ENCODE assay signal across 18 cellular contexts in the genomic region with DNA sequence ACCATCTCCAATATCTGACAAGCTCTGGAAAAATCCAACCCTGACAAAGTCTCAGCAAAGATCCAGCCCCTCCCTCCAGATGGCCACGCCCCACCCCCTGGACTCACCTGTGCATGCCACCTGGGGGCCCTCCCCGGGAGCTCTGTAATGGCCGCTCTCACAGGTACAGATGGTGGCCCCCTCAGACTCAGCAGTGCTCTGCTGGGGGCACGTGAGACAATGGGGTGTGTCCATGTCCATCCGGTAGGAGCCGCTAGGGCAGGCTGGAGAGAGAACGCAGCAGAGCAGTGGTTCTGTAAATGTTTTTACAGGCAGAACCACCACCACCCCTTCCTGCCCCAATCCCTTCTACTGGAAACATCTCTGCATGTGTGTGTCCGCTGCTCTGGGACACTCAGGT. TPM values are rescaled to one million over a fixed set of nuclear protein-coding genes. Genes with fewer than 3 reads are reported as not detected.
DNase-seq lines count a peak whose midpoint lies in the region; ATAC-seq and TF ChIP-seq lines count a peak whose summit lies in the region.
"Had no signal": no experiment of that assay in that cellular context is flagged by ENCODE, and none has a peak within 500 bp of the region (broad histone marks: within the 10 kb centered on the region; RNA-seq: fewer than 3 reads in every experiment).

No MANE protein-coding gene starts in this region.

- H3K4me3 Mint-ChIP-seq in stimulated activated memory B cell treated with anti-CD40 and anti-IgM and Interleukin-4, amounts not matched to agents 10 μg/mL and 1 μg/mL and 100 μg/mL, for 72 hours: no peak overlapping the region
- no peak overlapping the region for H3K4me3 Mint-ChIP-seq in progenitor cell of endocrine pancreas (ENCODE audit: low read depth)
- H3K4me3 Mint-ChIP-seq: IgD-negative memory B cell had no signal

- no peak overlapping the region for H4K91ac ChIP-seq in neuronal stem cell (ENCODE audit: low read depth, low read length, poor library complexity)

- no peak overlapping the region for H4K8ac ChIP-seq in neuronal stem cell (ENCODE audit: low read depth, low read length)

- H3K4me2 ChIP-seq in neuronal stem cell (ENCODE audit: insufficient read depth, low read length, poor library complexity, severe bottlenecking): no peak overlapping the region

- no peaks in the 10 kb centered on the region for H3K4me1 Mint-ChIP-seq in stimulated activated memory B cell treated with anti-CD40 and anti-IgM and Interleukin-4, amounts not matched to agents 10 μg/mL and 1 μg/mL and 100 μg/mL, for 72 hours
- H3K4me1 Mint-ChIP-seq in progenitor cell of endocrine pancreas (ENCODE audit: low read depth): peaks cover 10% of the 10 kb centered on the region

- no peaks in the 10 kb centered on the region for H3K27me3 ChIP-seq in neuronal stem cell (ENCODE audit: control insufficient read depth in 3 of 3, insufficient read depth in 3 of 3, low read depth in 1 of 3, low read length in 3 of 3)

- no peak overlapping the region for H3K9ac ChIP-seq in neuronal stem cell (ENCODE audit: low read depth, low read length, poor library complexity)
- H3K9ac ChIP-seq: GM23248 had no signal

- no peak overlapping the region for H3K4ac ChIP-seq in neuronal stem cell (ENCODE audit: low read length)

- H2AK5ac ChIP-seq in neuronal stem cell (ENCODE audit: low read depth, low read length): no peak overlapping the region

- no peaks in the 10 kb centered on the region for H3K36me3 ChIP-seq in HEK293 (ENCODE audit: control insufficient read depth in 2 of 2, insufficient read depth in 1 of 2, low read length in 2 of 2)
- no peaks in the 10 kb centered on the region for H3K36me3 ChIP-seq in neuronal stem cell (replicated peaks in 1 of 2; ENCODE audit: control insufficient read depth in 2 of 2, insufficient read depth in 2 of 2, low read length in 2 of 2)

- H2BK15ac ChIP-seq in neuronal stem cell (ENCODE audit: low read length): no peak overlapping the region

- no peaks in the 10 kb centered on the region for H3K79me1 ChIP-seq in neuronal stem cell (ENCODE audit: low read depth, low read length)

- H3K9me3 Mint-ChIP-seq in stimulated activated memory B cell treated with anti-CD40 and anti-IgM and Interleukin-4, amounts not matched to agents 10 μg/mL and 1 μg/mL and 100 μg/mL, for 72 hours: no peaks in the 10 kb centered on the region
- H3K9me3 Mint-ChIP-seq in progenitor cell of endocrine pancreas (ENCODE audit: low read depth): no peaks in the 10 kb centered on the region
- H3K9me3 Mint-ChIP-seq: CD8-positive, alpha-beta memory T cell had no signal

- H3K27me3 Mint-ChIP-seq in stimulated activated memory B cell treated with anti-CD40 and anti-IgM and Interleukin-4, amounts not matched to agents 10 μg/mL and 1 μg/mL and 100 μg/mL, for 72 hours: no peaks in the 10 kb centered on the region
- no peaks in the 10 kb centered on the region for H3K27me3 Mint-ChIP-seq in progenitor cell of endocrine pancreas
- H3K27me3 Mint-ChIP-seq: CD8-positive, alpha-beta memory T cell; IgD-negative memory B cell had no signal

- H3K9me3 ChIP-seq in HEK293 (ENCODE audit: control insufficient read depth, insufficient read depth, low read depth, low read length) (no peaks in the 10 kb centered on the region), neuronal stem cell (replicated peaks in 1 of 2; ENCODE audit: control insufficient read depth in 2 of 2, insufficient read depth in 1 of 2, low read depth in 1 of 2, low read length in 2 of 2) (no peaks in the 10 kb centered on the region)
- H3K9me3 ChIP-seq: Caco-2 had no signal

- POLR2A ChIA-PET in HEK293 (lab: Yijun Ruan, JAX): no interaction called here

- H3K27ac ChIP-seq in HEK293 (ENCODE audit: extremely low read depth, low read depth, low read length) (no peak overlapping the region), neuronal stem cell (replicated peaks; ENCODE audit: low read length) (no peak overlapping the region)
- H3K27ac ChIP-seq: 22Rv1, GM23248 had no signal

- CTCF ChIA-PET in HEK293 (lab: Yijun Ruan, JAX): interaction anchor here (0.6 kb wide), 1 partner anchor 141 kb away, joined by 4 read pairs; no protein-coding TSS in a partner anchor

- WGBS in neuronal stem cell (ENCODE audit: extremely low coverage in 2 of 2, insufficient read length in 2 of 2, insufficient replicate concordance in 1 of 2), 2 donors: no CpG with 5 or more reads among the region's 8 CpGs

- TF ChIP-seq CTCF in HEK293 (tag by site-specific recombination; IDR thresholded peaks at IDR 0.05) (no peak), progenitor cell of endocrine pancreas (IDR thresholded peaks at IDR 0.05; ENCODE audit: unreplicated experiment) (no peak)

- H2AFZ ChIP-seq in neuronal stem cell (ENCODE audit: low read length): no peak overlapping the region
- H2AFZ ChIP-seq: GM23248 had no signal

- H3K4me3 ChIP-seq in HEK293 (ENCODE audit: low read depth, low read length) (no peak overlapping the region), neuronal stem cell (ENCODE audit: low read length in 2 of 2) (no peak overlapping the region)
- H3K4me3 ChIP-seq: GM23248 had no signal

- H3K23ac ChIP-seq in neuronal stem cell (ENCODE audit: low read depth, low read length, poor library complexity): peak overlapping the region; percentile 75

- no peak overlapping the region for H3K27ac Mint-ChIP-seq in stimulated activated memory B cell treated with anti-CD40 and anti-IgM and Interleukin-4, amounts not matched to agents 10 μg/mL and 1 μg/mL and 100 μg/mL, for 72 hours
- H3K27ac Mint-ChIP-seq in progenitor cell of endocrine pancreas: no peak overlapping the region
- H3K27ac Mint-ChIP-seq: IgD-negative memory B cell had no signal

- H3K18ac ChIP-seq in neuronal stem cell (ENCODE audit: low read length): no peak overlapping the region

- ATAC-seq in stimulated activated memory B cell treated with anti-CD40 and anti-IgM and Interleukin-4, amounts not matched to agents 10 μg/mL and 1 μg/mL and 100 μg/mL, for 72 hours: peak; percentile 37
- no peak for ATAC-seq in GM18519 (IDR thresholded peaks at IDR 0.05; ENCODE audit: low FRiP score, unreplicated experiment)

- H3K4me1 ChIP-seq in HEK293 (ENCODE audit: control insufficient read depth, insufficient read depth, low read length): no peaks in the 10 kb centered on the region
- peaks cover 0 to 3% of the 10 kb centered on the region in 2 donors for H3K4me1 ChIP-seq in neuronal stem cell (ENCODE audit: control insufficient read depth in 2 of 2, insufficient read depth in 1 of 2, low read depth in 1 of 2, low read length in 2 of 2)

- H2BK120ac ChIP-seq in neuronal stem cell (ENCODE audit: low read depth, low read length): no peak overlapping the region

- peak overlapping the region; percentile 47 for H3K14ac ChIP-seq in neuronal stem cell (ENCODE audit: low read length)

- DNase-seq in NCI-H146 (lab: John Stamatoyannopoulos, UW) (peak; percentile 21), NCI-H146 treated with DMSO at 0.1 percent for 48 hours (lab: John Stamatoyannopoulos, UW; ENCODE audit: unreplicated experiment) (no peak), neuronal stem cell (ENCODE audit: low spot score) (no peak), progenitor cell of endocrine pancreas (ENCODE audit: low spot score, unreplicated experiment) (no peak)
- DNase-seq: Caco-2; CD8-positive, alpha-beta memory T cell; DMS53; GF-D8; GM23248 had no signal

- no peaks in the 10 kb centered on the region for H3K36me3 Mint-ChIP-seq in stimulated activated memory B cell treated with anti-CD40 and anti-IgM and Interleukin-4, amounts not matched to agents 10 μg/mL and 1 μg/mL and 100 μg/mL, for 72 hours
- H3K36me3 Mint-ChIP-seq in progenitor cell of endocrine pancreas (ENCODE audit: insufficient read depth): peaks cover 13% of the 10 kb centered on the region
- H3K36me3 Mint-ChIP-seq: IgD-negative memory B cell had no signal

- H2BK12ac ChIP-seq in neuronal stem cell (ENCODE audit: low read length): no peak overlapping the region

- H2BK5ac ChIP-seq in neuronal stem cell (ENCODE audit: low read length): no peak overlapping the region

TF ChIP-seq in HEK293, 187 proteins besides CTCF, POLR2A, EP300 and RAD21:
- TF ChIP-seq GLIS2 (tag by site-specific recombination; IDR thresholded peaks at IDR 0.05) (0 out of 2 replicates have a peak, but pooled peaks have one; percentile 13), ZBTB21 (tag by site-specific recombination; IDR thresholded peaks at IDR 0.05) (no peak), ZNF843 (tag by site-specific recombination; IDR thresholded peaks at IDR 0.05) (no peak)

RNA-seq across cellular contexts. Expression of gene EPHA1, which starts 9.5 kb away (rescaled TPM):
- 0.24 TPM for polyA plus RNA-seq in neuronal stem cell (2013, experiment 1 of 2)
- 0.15 TPM for polyA plus RNA-seq in neuronal stem cell (2013, experiment 2 of 2)
- total RNA-seq in progenitor cell of endocrine pancreas: 54.4 and 56.3 TPM in 2 replicates
- total RNA-seq: GM23248 had no signal

RNA-seq across cellular contexts. Expression of gene ZYX, which starts 18.0 kb away (rescaled TPM):
- 85.0 TPM for polyA plus RNA-seq in neuronal stem cell (2013, experiment 1 of 2)
- 85.7 TPM for polyA plus RNA-seq in neuronal stem cell (2013, experiment 2 of 2)
- total RNA-seq in progenitor cell of endocrine pancreas: 65.4 and 69.0 TPM in 2 replicates

RNA-seq across cellular contexts. Expression of gene FAM131B, which starts 36.6 kb away (rescaled TPM):
- polyA plus RNA-seq in neuronal stem cell (2013, experiment 1 of 2): 27.3 TPM
- polyA plus RNA-seq in neuronal stem cell (2013, experiment 2 of 2): 26.2 TPM
- 2.3 and 3.7 TPM in 2 replicates for total RNA-seq in progenitor cell of endocrine pancreas

RNA-seq across cellular contexts. Expression of gene TAS2R60, which starts 44.1 kb away (rescaled TPM):
- not detected for polyA plus RNA-seq in neuronal stem cell (2013, experiment 1 of 2)
- polyA plus RNA-seq in neuronal stem cell (2013, experiment 2 of 2): not detected
- not detected in 2 replicates for total RNA-seq in progenitor cell of endocrine pancreas
- total RNA-seq: A673; Caco-2; CD8-positive, alpha-beta memory T cell; GM23248; H7; HT1080 had no signal
- polyA plus RNA-seq: BJ; CD8-positive, alpha-beta memory T cell; GM23248; IgD-negative memory B cell had no signal
